ENCODE assay signal across 8 cellular contexts in the genomic region with DNA sequence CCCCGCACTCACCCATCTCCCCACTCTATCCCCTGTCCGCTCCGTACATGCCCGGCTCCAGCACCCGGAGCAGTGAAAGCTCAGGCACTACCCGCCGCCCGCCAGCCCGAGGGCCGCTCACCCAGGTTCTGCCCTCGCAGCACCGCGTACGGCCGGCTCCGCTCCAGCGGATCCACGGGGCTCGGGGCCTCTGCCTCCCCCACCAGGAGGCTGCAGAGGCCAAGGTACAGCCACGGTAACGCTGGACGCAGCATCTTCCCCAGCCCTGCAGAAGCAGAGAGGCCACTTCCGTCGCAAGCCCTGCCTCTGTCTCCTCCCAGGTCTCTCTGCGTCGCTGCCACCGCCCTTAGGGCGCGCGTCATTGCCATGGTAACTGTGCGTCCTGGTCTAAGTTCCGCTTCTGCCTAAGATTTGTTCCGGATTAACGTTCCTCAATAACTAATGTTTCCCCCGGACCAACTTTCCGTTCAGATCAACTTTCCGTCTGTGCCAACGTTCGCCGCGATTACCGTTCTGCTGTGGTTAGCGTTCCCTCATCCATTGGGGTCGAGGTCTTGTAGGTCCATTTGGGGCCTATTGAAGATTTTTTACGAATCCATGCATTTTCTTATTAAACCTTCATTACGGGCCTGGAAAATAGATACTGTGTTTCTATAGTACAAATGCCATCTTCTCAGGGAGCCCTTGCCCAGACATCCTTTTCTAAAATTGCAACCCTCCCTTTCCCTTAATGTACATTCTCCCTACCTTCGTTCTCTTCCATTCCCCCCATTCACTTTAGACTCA. TPM values are rescaled to one million over a fixed set of nuclear protein-coding genes. Genes with fewer than 3 reads are reported as not detected.
DNase-seq lines count a peak whose midpoint lies in the region; ATAC-seq and TF ChIP-seq lines count a peak whose summit lies in the region.

A gene with protein sequence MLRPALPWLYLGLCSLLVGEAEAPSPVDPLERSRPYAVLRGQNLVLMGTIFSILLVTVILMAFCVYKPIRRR (minus strand): TSS at position 281 of the 786 bp plus-strand sequence. CDS start 27 bp downstream, at position 254.

- no peaks in the 10 kb centered on the region for H3K9me3 Mint-ChIP-seq in activated CD4-positive, alpha-beta T cell treated with anti-CD3 and anti-CD28 coated beads, Interleukin-2, amount 10 ng/mL, durations not matched to agents 7 days and 5 days
- H3K9me3 Mint-ChIP-seq in dendritic cell treated with granulocyte-macrophage colony-stimulating factor and Interleukin-4, amounts not matched to agents 40 ng/mL and 50 ng/mL, for 4 days, result no peaks in the 10 kb centered on the region

- H4K20me1 ChIP-seq in BLaER1, result peaks cover 11% of the 10 kb centered on the region; the same call in 1 of the 2 replicates

- DNase-seq in NCI-H69 (lab: John Stamatoyannopoulos, UW) (peak; percentile 98), left lung (peak; percentile 97 to 98)
- peak; percentile 95 for DNase-seq in activated CD4-positive, alpha-beta T cell treated with anti-CD3 and anti-CD28 coated beads, Interleukin-2, amount 10 ng/mL, durations not matched to agents 7 days and 5 days
- DNase-seq in stimulated activated CD4-positive, alpha-beta T cell treated with anti-CD3 and anti-CD28 coated beads, Interleukin-2, amount 100 ng/mL, for 48 hours, result peak; percentile 78 to 87

- POLR2A ChIA-PET in activated CD4-positive, alpha-beta T cell treated with anti-CD3 and anti-CD28 coated beads, Interleukin-2, amount 10 ng/mL, durations not matched to agents 7 days and 5 days (lab: Charles Lee), result no interaction called here

- H3K27me3 Mint-ChIP-seq in activated CD4-positive, alpha-beta T cell treated with anti-CD3 and anti-CD28 coated beads, Interleukin-2, amount 10 ng/mL, durations not matched to agents 7 days and 5 days, result no peaks in the 10 kb centered on the region
- no peaks in the 10 kb centered on the region for H3K27me3 Mint-ChIP-seq in dendritic cell treated with granulocyte-macrophage colony-stimulating factor and Interleukin-4, amounts not matched to agents 40 ng/mL and 50 ng/mL, for 4 days

- H3K36me3 Mint-ChIP-seq in activated CD4-positive, alpha-beta T cell treated with anti-CD3 and anti-CD28 coated beads, Interleukin-2, amount 10 ng/mL, durations not matched to agents 7 days and 5 days (ENCODE audit: low read depth), result peaks cover 5% of the 10 kb centered on the region
- H3K36me3 Mint-ChIP-seq in dendritic cell treated with granulocyte-macrophage colony-stimulating factor and Interleukin-4, amounts not matched to agents 40 ng/mL and 50 ng/mL, for 4 days (ENCODE audit: low read depth), result peaks cover 20% of the 10 kb centered on the region

- H3K4me1 Mint-ChIP-seq in activated CD4-positive, alpha-beta T cell treated with anti-CD3 and anti-CD28 coated beads, Interleukin-2, amount 10 ng/mL, durations not matched to agents 7 days and 5 days, result peaks cover 36% of the 10 kb centered on the region
- H3K4me1 Mint-ChIP-seq in dendritic cell treated with granulocyte-macrophage colony-stimulating factor and Interleukin-4, amounts not matched to agents 40 ng/mL and 50 ng/mL, for 4 days (ENCODE audit: low read depth), result peaks cover 43% of the 10 kb centered on the region

- H3K27me3 ChIP-seq in BLaER1, result no peaks in the 10 kb centered on the region
- H3K27me3 ChIP-seq in left lung, result no peaks in the 10 kb centered on the region

- CTCF ChIA-PET in activated CD4-positive, alpha-beta T cell treated with anti-CD3 and anti-CD28 coated beads, Interleukin-2, amount 10 ng/mL, durations not matched to agents 7 days and 5 days (lab: Charles Lee), result no interaction called here

- H3K27ac ChIP-seq in BLaER1 (peak within 1 kb of the TSS; percentile 78), left lung (peak within 1 kb of the TSS; percentile 78 to 92)

- no peaks in the 10 kb centered on the region for H3K9me3 ChIP-seq in BLaER1
- no peaks in the 10 kb centered on the region for H3K9me3 ChIP-seq in left lung

- no peak for TF ChIP-seq CTCF in left lung (IDR thresholded peaks at IDR 0.05)

- intact Hi-C loops in dendritic cell treated with granulocyte-macrophage colony-stimulating factor and Interleukin-4, amounts not matched to agents 40 ng/mL and 50 ng/mL, for 4 days (cut with micrococcal nuclease), result loop anchor here (2.0 kb wide), 1 partner anchor 30 kb away; no protein-coding TSS in a partner anchor
- intact Hi-C loops in left lung (cut with DNase I), result no loop called here

- H3K4me3 Mint-ChIP-seq in activated CD4-positive, alpha-beta T cell treated with anti-CD3 and anti-CD28 coated beads, Interleukin-2, amount 10 ng/mL, durations not matched to agents 7 days and 5 days, result peak within 1 kb of the TSS; percentile 89
- H3K4me3 Mint-ChIP-seq in dendritic cell treated with granulocyte-macrophage colony-stimulating factor and Interleukin-4, amounts not matched to agents 40 ng/mL and 50 ng/mL, for 4 days, result peak within 1 kb of the TSS; percentile 93

- peaks cover 52% of the 10 kb centered on the region for H3K4me1 ChIP-seq in BLaER1
- H3K4me1 ChIP-seq in left lung, result peaks cover 16 to 31% of the 10 kb centered on the region in 2 donors

- H3K4me3 ChIP-seq in BLaER1 (peak within 1 kb of the TSS; percentile 96), left lung (peak within 1 kb of the TSS; percentile 91 to 94)

- peak within 1 kb of the TSS; percentile 95 for H3K4me2 ChIP-seq in BLaER1

- H3K27ac Mint-ChIP-seq in activated CD4-positive, alpha-beta T cell treated with anti-CD3 and anti-CD28 coated beads, Interleukin-2, amount 10 ng/mL, durations not matched to agents 7 days and 5 days, result peak within 1 kb of the TSS; percentile 95
- H3K27ac Mint-ChIP-seq in dendritic cell treated with granulocyte-macrophage colony-stimulating factor and Interleukin-4, amounts not matched to agents 40 ng/mL and 50 ng/mL, for 4 days, result peak within 1 kb of the TSS; percentile 98

- H3K36me3 ChIP-seq in BLaER1 (peaks cover 14% of the 10 kb centered on the region), left lung (peaks cover 0 to 6% of the 10 kb centered on the region in 2 donors)

- ATAC-seq in GM19328 (IDR thresholded peaks at IDR 0.05; ENCODE audit: unreplicated experiment), result peak; percentile 96
- peak; percentile 97 for ATAC-seq in HG03520 (IDR thresholded peaks at IDR 0.05; ENCODE audit: unreplicated experiment)
- ATAC-seq in left lung, result peak; percentile 98

- peak within 1 kb of the TSS; percentile 87 for H3K9ac ChIP-seq in BLaER1

RNA-seq across cellular contexts. Expression of the gene that starts here (rescaled TPM):
- total RNA-seq in activated CD4-positive, alpha-beta T cell treated with anti-CD3 and anti-CD28 coated beads, Interleukin-2, amount 10 ng/mL, durations not matched to agents 7 days and 5 days, result 10 to 100 TPM; 19.9 to 25.8 TPM
- 10 to 100 TPM; 13.9 to 25.1 TPM for total RNA-seq in left lung

Comparison
In these comparisons a context has a peak if more than half of its experiments do, and no peak if none do; other contexts are left out.
1. Peak in every context shown above with its lines: DNase-seq, ATAC-seq, H3K4me3 ChIP-seq and H3K27ac ChIP-seq.